ENCODE assay signal across 20 cellular contexts in genomic region chr6:133752129-133752528, GRCh38.
A peak's percentile ranks its signal among the peaks of the same experiment; 100 is the strongest.
DNase-seq lines count a peak whose midpoint lies in the region; ATAC-seq and TF ChIP-seq lines count a peak whose summit lies in the region.
"Had no signal": no experiment of that assay in that cellular context is flagged by ENCODE, and none has a peak within 500 bp of the region (broad histone marks: within the 10 kb centered on the region; RNA-seq: fewer than 3 reads in every experiment).

No MANE protein-coding gene starts in this region.

- H3K27ac Mint-ChIP-seq in activated T-cell treated with anti-CD3 and anti-CD28 coated beads, Interleukin-2, amount 50 U/mL, for 72 hours, result no peak overlapping the region
- H3K27ac Mint-ChIP-seq: B cell; CD4-positive, CD25-positive, alpha-beta regulatory T cell had no signal

- H3K27me3 Mint-ChIP-seq in activated T-cell treated with anti-CD3 and anti-CD28 coated beads, Interleukin-2, amount 50 U/mL, for 72 hours (ENCODE audit: low read depth), result peaks cover 7% of the 10 kb centered on the region
- H3K27me3 Mint-ChIP-seq: CD4-positive, CD25-positive, alpha-beta regulatory T cell had no signal

- no peaks in the 10 kb centered on the region for H3K4me1 Mint-ChIP-seq in activated T-cell treated with anti-CD3 and anti-CD28 coated beads, Interleukin-2, amount 50 U/mL, for 72 hours (ENCODE audit: low read depth)
- H3K4me1 Mint-ChIP-seq: B cell; CD4-positive, CD25-positive, alpha-beta regulatory T cell had no signal

- H2AFZ ChIP-seq in GM23248, result peak overlapping the region; percentile 36; the same call in 1 of the 2 replicates

- H3K4me3 Mint-ChIP-seq in activated T-cell treated with anti-CD3 and anti-CD28 coated beads, Interleukin-2, amount 50 U/mL, for 72 hours, result no peak overlapping the region
- H3K4me3 Mint-ChIP-seq: B cell; CD4-positive, CD25-positive, alpha-beta regulatory T cell had no signal

- DNase-seq in GM23248, result no peak
- no peak for DNase-seq in adipocyte (ENCODE audit: low read depth)
- no peak for DNase-seq in lower lobe of right lung
- no peak for DNase-seq in sciatic nerve (ENCODE audit: low spot score)
- DNase-seq in testis, result no peak
- no peak for DNase-seq in activated T-cell treated with anti-CD3 and anti-CD28 coated beads, Interleukin-2, amount 50 U/mL, for 72 hours
- DNase-seq: Caco-2; CD4-positive, CD25-positive, alpha-beta regulatory T cell; EL; H7; NCI-H1105 treated with DMSO at 0.1 percent for 48 hours; NCI-H1694 treated with DMSO at 0.1 percent for 48 hours; NCI-H2107; NCI-H2227 treated with DMSO at 0.1 percent for 48 hours; NCI-H524 had no signal

- no peaks in the 10 kb centered on the region for H3K79me2 ChIP-seq in GM23248 (ENCODE audit: insufficient read depth)

- in situ Hi-C loops in GM23248 (cut with MboI), result no loop called here

- no peaks in the 10 kb centered on the region for H3K9me3 Mint-ChIP-seq in activated T-cell treated with anti-CD3 and anti-CD28 coated beads, Interleukin-2, amount 50 U/mL, for 72 hours

- 51 to 59% methylated on average over 3 of the region's 3 CpGs for WGBS in GM23248 (ENCODE audit: low coverage in 1 of 2, low lambda C conversion rate in 2 of 2, missing lambda C conversion rate in 2 of 2), 2 experiments
- 51 to 54% methylated on average over 3 of the region's 3 CpGs for WGBS in testis, 2 donors

- no peak for TF ChIP-seq POLR2A in testis (IDR thresholded peaks at IDR 0.05)

- no peaks in the 10 kb centered on the region for H3K36me3 ChIP-seq in GM23248 (ENCODE audit: low read depth)
- H3K36me3 ChIP-seq in adipocyte (ENCODE audit: control insufficient read depth, insufficient read depth, low read length, severe bottlenecking), result no peaks in the 10 kb centered on the region
- H3K36me3 ChIP-seq in lower lobe of right lung, result no peaks in the 10 kb centered on the region
- H3K36me3 ChIP-seq in testis (ENCODE audit: low read depth, missing control alignments), result no peaks in the 10 kb centered on the region

- H3K9me2 ChIP-seq in GM23248 (ENCODE audit: insufficient read depth), result no peaks in the 10 kb centered on the region; the same call in 1 of the 2 replicates

- H3K4me1 ChIP-seq in GM23248 (ENCODE audit: insufficient read depth) (peaks cover 18% of the 10 kb centered on the region), adipocyte (ENCODE audit: control insufficient read depth, insufficient read depth, low read length) (peaks cover 44% of the 10 kb centered on the region), lower lobe of right lung (no peaks in the 10 kb centered on the region), testis (peaks cover 23% of the 10 kb centered on the region)
- H3K4me1 ChIP-seq: Caco-2 had no signal

- no peak for ATAC-seq in lower lobe of right lung
- peak; percentile 48 for ATAC-seq in sciatic nerve
- ATAC-seq in HG02885 (IDR thresholded peaks at IDR 0.05; ENCODE audit: poor library complexity, unreplicated experiment), result no peak
- no peak for ATAC-seq in activated T-cell treated with anti-CD3 and anti-CD28 coated beads, Interleukin-2, amount 50 U/mL, for 72 hours (replicated peaks in 1 of 2)
- ATAC-seq: Panc1, Right ventricle myocardium inferior had no signal

- TF ChIP-seq CTCF in lower lobe of right lung (IDR thresholded peaks at IDR 0.05), result no peak
- no peak for TF ChIP-seq CTCF in testis (IDR thresholded peaks at IDR 0.05)

- intact Hi-C loops in lower lobe of right lung (cut with DNase I) (no loop called here), sciatic nerve (cut with DNase I) (no loop called here), testis (cut with DNase I; ENCODE audit: low total_unique reads) (no loop called here)

- no peaks in the 10 kb centered on the region for H4K20me1 ChIP-seq in GM23248 (ENCODE audit: insufficient read depth)

- H3F3A ChIP-seq in GM23248 (ENCODE audit: insufficient read depth), result peaks cover 11% of the 10 kb centered on the region

- H3K27ac ChIP-seq in GM23248 (no peak overlapping the region), lower lobe of right lung (peak overlapping the region; percentile 13), testis (peak overlapping the region in 1 of 2 donors; percentile 11)
- H3K27ac ChIP-seq: HL-60 had no signal

- no peak overlapping the region for H3K4me3 ChIP-seq in GM23248
- no peak overlapping the region for H3K4me3 ChIP-seq in adipocyte (ENCODE audit: low read length)
- no peak overlapping the region for H3K4me3 ChIP-seq in lower lobe of right lung
- no peak overlapping the region for H3K4me3 ChIP-seq in testis

- no peak overlapping the region for H3K4me2 ChIP-seq in GM23248 (ENCODE audit: unreplicated experiment)

- H3K36me3 Mint-ChIP-seq in activated T-cell treated with anti-CD3 and anti-CD28 coated beads, Interleukin-2, amount 50 U/mL, for 72 hours (ENCODE audit: insufficient read depth in 2 of 2), result no peaks in the 10 kb centered on the region
- H3K36me3 Mint-ChIP-seq: CD4-positive, CD25-positive, alpha-beta regulatory T cell had no signal

- H3K9ac ChIP-seq in GM23248 (no peak overlapping the region), adipocyte (ENCODE audit: low read length) (peak overlapping the region; percentile 5)

- H3K9me3 ChIP-seq in GM23248 (ENCODE audit: low read depth) (no peaks in the 10 kb centered on the region), adipocyte (ENCODE audit: control insufficient read depth, low read length) (no peaks in the 10 kb centered on the region), lower lobe of right lung (no peaks in the 10 kb centered on the region), testis (no peaks in the 10 kb centered on the region)
- H3K9me3 ChIP-seq: Caco-2 had no signal

- H3K27me3 ChIP-seq in GM23248 (replicated peaks; ENCODE audit: insufficient read depth) (no peaks in the 10 kb centered on the region), adipocyte (replicated peaks; ENCODE audit: control insufficient read depth, insufficient read depth, low read length) (no peaks in the 10 kb centered on the region), lower lobe of right lung (ENCODE audit: low read depth) (no peaks in the 10 kb centered on the region), testis (no peaks in the 10 kb centered on the region)
